9 cellular contexts compared by ENCODE assay signal in the genomic region with DNA sequence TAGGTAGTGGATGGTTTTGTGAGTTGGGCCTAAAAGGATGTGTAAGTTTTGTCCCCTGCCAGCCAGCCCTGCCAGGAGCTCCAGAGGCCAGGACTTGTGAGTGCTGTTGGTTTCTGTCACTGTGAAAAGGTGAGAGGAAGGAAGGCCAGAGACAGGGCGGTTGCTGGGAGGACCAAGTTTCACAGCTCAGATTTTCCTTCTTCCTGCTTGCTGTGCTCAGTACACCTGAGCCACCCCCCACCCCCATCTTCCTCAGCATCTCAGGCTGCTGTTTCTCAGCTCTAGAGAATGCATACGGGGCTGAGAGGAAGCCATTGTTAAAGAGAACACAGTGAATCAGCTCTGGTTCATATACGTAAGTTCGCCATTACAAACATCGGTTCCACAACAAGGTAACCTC.
"Had no signal": no experiment of that assay in that cellular context is flagged by ENCODE, and none has a peak within 500 bp of the region (broad histone marks: within the 10 kb centered on the region; RNA-seq: fewer than 3 reads in every experiment).

No MANE protein-coding gene starts in this region.

- H3K4me3 ChIP-seq: GM23248, HAP-1 had no signal

- H3K4me1 ChIP-seq: HAP-1 had no signal

- H3K27ac ChIP-seq: GM23248, HL-60 had no signal

- H3K36me3 ChIP-seq: HAP-1 had no signal

- DNase-seq: GM23248, GOT3, H7, HFFc6 had no signal

- H3K27ac Mint-ChIP-seq: HFFc6, IgD-negative memory B cell had no signal

- H3K9me3 ChIP-seq: HAP-1 had no signal

- ATAC-seq: HCT116, HepG2 had no signal

- H3K4me1 Mint-ChIP-seq: IgD-negative memory B cell had no signal

- H3K4me3 Mint-ChIP-seq: HFFc6, IgD-negative memory B cell had no signal
